Comparison of ENCODE assay signal across 24 cellular contexts in the genomic region with DNA sequence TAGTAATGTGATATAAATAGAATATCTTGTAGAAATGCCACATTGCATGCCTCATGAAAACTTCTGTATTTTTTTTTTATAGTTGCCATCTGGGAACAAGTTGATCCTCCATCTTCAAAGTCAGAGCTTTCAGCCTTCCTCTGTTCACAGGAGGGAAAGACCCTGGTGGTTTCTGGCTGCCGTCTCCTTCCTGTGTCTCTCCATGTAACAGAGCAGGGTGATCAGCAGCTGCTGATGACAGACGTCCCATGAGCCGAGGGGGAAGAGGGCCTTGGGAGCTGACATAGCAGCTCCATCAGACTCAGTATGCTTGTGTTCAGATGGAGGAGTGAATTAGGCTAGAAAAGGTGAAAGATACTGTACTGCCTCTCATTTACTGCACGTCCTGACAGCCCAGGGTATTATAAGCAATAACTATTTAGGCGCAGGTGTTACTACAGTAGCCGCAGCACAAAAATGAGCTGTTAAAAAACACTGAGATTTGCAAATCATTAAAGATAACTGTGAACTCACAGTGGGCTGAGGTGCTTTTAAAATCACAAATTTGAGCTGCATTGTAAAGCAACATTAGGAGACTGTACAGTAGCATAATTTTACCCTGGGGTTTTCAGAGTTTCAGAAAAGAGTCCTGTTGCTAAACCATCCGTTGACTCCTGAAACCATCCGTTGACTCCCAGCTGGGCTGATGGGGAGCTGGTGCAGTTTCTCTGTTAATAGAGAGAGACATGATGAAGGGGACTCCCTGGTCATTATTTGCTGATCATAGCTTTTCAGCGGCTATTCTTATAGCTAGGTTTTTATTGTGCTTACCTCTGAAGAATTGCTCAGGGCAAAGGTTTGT.
DNase-seq lines count a peak whose midpoint lies in the region; ATAC-seq and TF ChIP-seq lines count a peak whose summit lies in the region.
"Had no signal": no experiment of that assay in that cellular context is flagged by ENCODE, and none has a peak within 500 bp of the region (broad histone marks: within the 10 kb centered on the region; RNA-seq: fewer than 3 reads in every experiment).

No MANE protein-coding gene starts in this region.

- TF ChIP-seq CTCF in WTC11 (IDR thresholded peaks at IDR 0.05) (no peak), foreskin keratinocyte (conservative IDR thresholded peaks at IDR 0.05) (no peak)

- peaks cover 2% of the 10 kb centered on the region for H3K27me3 ChIP-seq in foreskin keratinocyte

- H3K27ac ChIP-seq in foreskin keratinocyte: no peak overlapping the region
- H3K27ac ChIP-seq: coronary artery, parathyroid adenoma had no signal

- H3K4me1 Mint-ChIP-seq in WTC11: no peaks in the 10 kb centered on the region
- H3K4me1 Mint-ChIP-seq: activated naive CD4-positive, alpha-beta T cell treated with anti-CD3 and anti-CD28 coated beads, Interleukin-2, amount 10 ng/mL, durations not matched to agents 7 days and 5 days; H9; stimulated activated effector memory CD8-positive, alpha-beta T cell treated with anti-CD3 and anti-CD28 coated beads, Interleukin-12 subunit alpha, Interleukin-12 subunit beta, amount 100 ng/mL, for 72 hours had no signal

- H3K27me3 Mint-ChIP-seq in WTC11 (ENCODE audit: low read depth): no peaks in the 10 kb centered on the region; the same call in 1 of the 2 replicates

- H3K27ac Mint-ChIP-seq in WTC11: no peak overlapping the region
- H3K27ac Mint-ChIP-seq: activated naive CD4-positive, alpha-beta T cell treated with anti-CD3 and anti-CD28 coated beads, Interleukin-2, amount 10 ng/mL, durations not matched to agents 7 days and 5 days; stimulated activated effector memory CD8-positive, alpha-beta T cell treated with anti-CD3 and anti-CD28 coated beads, Interleukin-12 subunit alpha, Interleukin-12 subunit beta, amount 100 ng/mL, for 72 hours; T-helper 1 cell treated with Interleukin-12 subunit alpha and Interleukin-12 subunit beta and Interleukin-4 antibody, amounts not matched to agents 30 μg/mL and 1 μg/mL, for 36 hours had no signal

- no peak for TF ChIP-seq POLR2A in GM18505 (IDR thresholded peaks at IDR 0.05; ENCODE audit: borderline replicate concordance, extremely low read depth, insufficient read depth, insufficient read length)

- CTCF ChIA-PET in WTC11 (lab: Charles Lee): interaction anchor here (0.9 to 1.2 kb wide), 2 partner anchors 50 to 55 kb away, joined by 3 read pairs; no protein-coding TSS in a partner anchor

- ATAC-seq in GM18505 (IDR thresholded peaks at IDR 0.05; ENCODE audit: unreplicated experiment) (peak; percentile 65), GM19452 (IDR thresholded peaks at IDR 0.05; ENCODE audit: unreplicated experiment) (peak; percentile 82), HG02870 (IDR thresholded peaks at IDR 0.05; ENCODE audit: unreplicated experiment) (peak; percentile 87), WTC11 (peak; percentile 44), sciatic nerve (no peak), foreskin keratinocyte (no peak), SK-N-SH treated with all-trans-retinoic acid at 6 μM for 48 hours (no peak)
- ATAC-seq: activated CD4-positive, CD25-positive, alpha-beta regulatory T cell treated with anti-CD3 and anti-CD28 coated beads, Interleukin-2, amount 50 U/mL, for 24 hours; left ventricle myocardium superior; Right ventricle myocardium inferior; stimulated activated effector memory CD8-positive, alpha-beta T cell treated with anti-CD3 and anti-CD28 coated beads, Interleukin-12 subunit alpha, Interleukin-12 subunit beta, amount 100 ng/mL, for 72 hours had no signal

- DNase-seq in WTC11 (ENCODE audit: low spot score) (no peak), DMS153 treated with DMSO at 0.1 percent for 48 hours (lab: John Stamatoyannopoulos, UW; ENCODE audit: unreplicated experiment) (no peak), sciatic nerve (ENCODE audit: low spot score) (no peak), foreskin keratinocyte (no peak)
- DNase-seq: activated CD8-positive, alpha-beta memory T cell treated with anti-CD3 and anti-CD28 coated beads, Interleukin-2, amount 50 U/mL, for 4 hours; activated naive CD4-positive, alpha-beta T cell treated with anti-CD3 and anti-CD28 coated beads, Interleukin-2, amount 10 ng/mL, durations not matched to agents 7 days and 5 days; GDM1; H9; Karpas-422; left ventricle myocardium superior; NCI-H1105 treated with DMSO at 0.1 percent for 48 hours; NCI-H226; trophoblast cell had no signal

- peaks cover 3% of the 10 kb centered on the region for H3K4me1 ChIP-seq in foreskin keratinocyte
- H3K4me1 ChIP-seq: parathyroid adenoma had no signal

- H3K4me3 Mint-ChIP-seq in WTC11: no peak overlapping the region
- H3K4me3 Mint-ChIP-seq: activated naive CD4-positive, alpha-beta T cell treated with anti-CD3 and anti-CD28 coated beads, Interleukin-2, amount 10 ng/mL, durations not matched to agents 7 days and 5 days; brain; H9; stimulated activated effector memory CD8-positive, alpha-beta T cell treated with anti-CD3 and anti-CD28 coated beads, Interleukin-12 subunit alpha, Interleukin-12 subunit beta, amount 100 ng/mL, for 72 hours; T-helper 1 cell treated with Interleukin-12 subunit alpha and Interleukin-12 subunit beta and Interleukin-4 antibody, amounts not matched to agents 30 μg/mL and 1 μg/mL, for 36 hours had no signal

- POLR2A ChIA-PET in WTC11 (lab: Charles Lee): no interaction called here

- intact Hi-C loops in sciatic nerve (cut with DNase I): no loop called here

- peaks cover 17% of the 10 kb centered on the region for H3K9me3 Mint-ChIP-seq in WTC11
- H3K9me3 Mint-ChIP-seq: activated naive CD4-positive, alpha-beta T cell treated with anti-CD3 and anti-CD28 coated beads, Interleukin-2, amount 10 ng/mL, durations not matched to agents 7 days and 5 days; stimulated activated effector memory CD8-positive, alpha-beta T cell treated with anti-CD3 and anti-CD28 coated beads, Interleukin-12 subunit alpha, Interleukin-12 subunit beta, amount 100 ng/mL, for 72 hours; T-helper 1 cell treated with Interleukin-12 subunit alpha and Interleukin-12 subunit beta and Interleukin-4 antibody, amounts not matched to agents 30 μg/mL and 1 μg/mL, for 36 hours had no signal

- H3K36me3 Mint-ChIP-seq in WTC11: no peaks in the 10 kb centered on the region
- H3K36me3 Mint-ChIP-seq: activated naive CD4-positive, alpha-beta T cell treated with anti-CD3 and anti-CD28 coated beads, Interleukin-2, amount 10 ng/mL, durations not matched to agents 7 days and 5 days; brain; stimulated activated effector memory CD8-positive, alpha-beta T cell treated with anti-CD3 and anti-CD28 coated beads, Interleukin-12 subunit alpha, Interleukin-12 subunit beta, amount 100 ng/mL, for 72 hours had no signal

TF ChIP-seq in SK-N-SH treated with all-trans-retinoic acid at 6 μM for 48 hours, 23 proteins besides CTCF, POLR2A, EP300 and RAD21 (continues in another document):
- TF ChIP-seq ARNTL (CRISPR knock-in tag; IDR thresholded peaks at IDR 0.05; ENCODE audit: borderline replicate concordance, low read depth) (no peak), TOX (CRISPR knock-in tag; IDR thresholded peaks at IDR 0.05; ENCODE audit: borderline replicate concordance) (no peak), OSR1 (CRISPR knock-in tag; IDR thresholded peaks at IDR 0.05) (no peak), ESRRG (CRISPR knock-in tag; IDR thresholded peaks at IDR 0.05) (no peak), ISL1 (CRISPR knock-in tag; IDR thresholded peaks at IDR 0.05) (no peak), ZC3H10 (CRISPR knock-in tag; IDR thresholded peaks at IDR 0.05) (no peak), SNAI2 (CRISPR knock-in tag; IDR thresholded peaks at IDR 0.05) (no peak), ZNF70 (CRISPR knock-in tag; IDR thresholded peaks at IDR 0.05) (no peak), GLIS3 (CRISPR knock-in tag; IDR thresholded peaks at IDR 0.05) (no peak), ZNF565 (CRISPR knock-in tag; conservative IDR thresholded peaks at IDR 0.05; ENCODE audit: low read depth) (no peak), ZFP3 (CRISPR knock-in tag; IDR thresholded peaks at IDR 0.05) (no peak)
- TF ChIP-seq, protein P1, sequence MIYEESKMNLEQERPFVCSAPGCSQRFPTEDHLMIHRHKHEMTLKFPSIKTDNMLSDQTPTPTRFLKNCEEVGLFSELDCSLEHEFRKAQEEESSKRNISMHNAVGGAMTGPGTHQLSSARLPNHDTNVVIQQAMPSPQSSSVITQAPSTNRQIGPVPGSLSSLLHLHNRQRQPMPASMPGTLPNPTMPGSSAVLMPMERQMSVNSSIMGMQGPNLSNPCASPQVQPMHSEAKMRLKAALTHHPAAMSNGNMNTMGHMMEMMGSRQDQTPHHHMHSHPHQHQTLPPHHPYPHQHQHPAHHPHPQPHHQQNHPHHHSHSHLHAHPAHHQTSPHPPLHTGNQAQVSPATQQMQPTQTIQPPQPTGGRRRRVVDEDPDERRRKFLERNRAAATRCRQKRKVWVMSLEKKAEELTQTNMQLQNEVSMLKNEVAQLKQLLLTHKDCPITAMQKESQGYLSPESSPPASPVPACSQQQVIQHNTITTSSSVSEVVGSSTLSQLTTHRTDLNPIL (CRISPR knock-in tag; IDR thresholded peaks at IDR 0.05; ENCODE audit: low read depth): no peak
- TF ChIP-seq, protein P2, sequence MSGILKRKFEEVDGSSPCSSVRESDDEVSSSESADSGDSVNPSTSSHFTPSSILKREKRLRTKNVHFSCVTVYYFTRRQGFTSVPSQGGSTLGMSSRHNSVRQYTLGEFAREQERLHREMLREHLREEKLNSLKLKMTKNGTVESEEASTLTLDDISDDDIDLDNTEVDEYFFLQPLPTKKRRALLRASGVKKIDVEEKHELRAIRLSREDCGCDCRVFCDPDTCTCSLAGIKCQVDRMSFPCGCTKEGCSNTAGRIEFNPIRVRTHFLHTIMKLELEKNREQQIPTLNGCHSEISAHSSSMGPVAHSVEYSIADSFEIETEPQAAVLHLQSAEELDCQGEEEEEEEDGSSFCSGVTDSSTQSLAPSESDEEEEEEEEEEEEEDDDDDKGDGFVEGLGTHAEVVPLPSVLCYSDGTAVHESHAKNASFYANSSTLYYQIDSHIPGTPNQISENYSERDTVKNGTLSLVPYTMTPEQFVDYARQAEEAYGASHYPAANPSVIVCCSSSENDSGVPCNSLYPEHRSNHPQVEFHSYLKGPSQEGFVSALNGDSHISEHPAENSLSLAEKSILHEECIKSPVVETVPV (CRISPR knock-in tag; IDR thresholded peaks at IDR 0.05): no peak
- TF ChIP-seq, protein P3, sequence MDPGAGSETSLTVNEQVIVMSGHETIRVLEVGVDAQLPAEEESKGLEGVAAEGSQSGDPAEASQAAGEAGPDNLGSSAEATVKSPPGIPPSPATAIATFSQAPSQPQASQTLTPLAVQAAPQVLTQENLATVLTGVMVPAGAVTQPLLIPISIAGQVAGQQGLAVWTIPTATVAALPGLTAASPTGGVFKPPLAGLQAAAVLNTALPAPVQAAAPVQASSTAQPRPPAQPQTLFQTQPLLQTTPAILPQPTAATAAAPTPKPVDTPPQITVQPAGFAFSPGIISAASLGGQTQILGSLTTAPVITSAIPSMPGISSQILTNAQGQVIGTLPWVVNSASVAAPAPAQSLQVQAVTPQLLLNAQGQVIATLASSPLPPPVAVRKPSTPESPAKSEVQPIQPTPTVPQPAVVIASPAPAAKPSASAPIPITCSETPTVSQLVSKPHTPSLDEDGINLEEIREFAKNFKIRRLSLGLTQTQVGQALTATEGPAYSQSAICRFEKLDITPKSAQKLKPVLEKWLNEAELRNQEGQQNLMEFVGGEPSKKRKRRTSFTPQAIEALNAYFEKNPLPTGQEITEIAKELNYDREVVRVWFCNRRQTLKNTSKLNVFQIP (CRISPR knock-in tag; IDR thresholded peaks at IDR 0.05; ENCODE audit: borderline replicate concordance, low read depth): no peak

Comparison
In these comparisons a context has a peak if more than half of its experiments do, and no peak if none do; other contexts are left out.
1. ATAC-seq: peak in GM18505 (single experiment), GM19452 (single experiment), HG02870 (single experiment) and WTC11 (single experiment); none in sciatic nerve (single experiment), foreskin keratinocyte (single experiment) and SK-N-SH treated with all-trans-retinoic acid at 6 μM for 48 hours (single experiment).